In the genomic region with DNA sequence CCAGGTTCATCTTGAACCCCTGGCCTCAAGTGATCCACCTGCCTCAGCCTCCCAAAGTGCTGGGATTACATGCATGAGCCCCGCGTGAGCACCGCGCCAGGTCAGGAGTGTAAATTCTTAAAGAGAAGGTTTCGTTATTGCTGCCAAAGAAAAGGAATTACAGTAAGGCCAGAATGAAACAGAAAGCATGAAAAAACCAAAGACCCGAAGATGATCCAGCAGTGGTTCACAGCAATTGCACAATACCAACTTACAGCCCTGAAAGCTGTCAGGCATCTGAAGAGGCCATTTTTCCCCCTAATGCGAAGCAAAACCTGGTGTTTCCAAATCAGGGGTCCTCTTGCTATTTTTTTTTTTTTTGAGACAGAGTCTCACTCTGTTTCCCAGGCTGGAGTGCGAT, we compare ENCODE assay signal across 1 cellular context.
A peak's percentile ranks its signal among the peaks of the same experiment; 100 is the strongest.
TF ChIP-seq lines count a peak whose summit lies in the region.

No MANE protein-coding gene starts in this region.

TF ChIP-seq in IMR-90, 13 proteins besides CTCF, POLR2A, EP300 and RAD21:
- no peak for TF ChIP-seq RCOR1 (IDR thresholded peaks at IDR 0.05; ENCODE audit: insufficient replicate concordance, low read length)
- TF ChIP-seq RFX5 (IDR thresholded peaks at IDR 0.05; ENCODE audit: low read depth, low read length), result no peak
- no peak for TF ChIP-seq MAZ (IDR thresholded peaks at IDR 0.05; ENCODE audit: borderline replicate concordance, low read depth, low read length)
- TF ChIP-seq MXI1 (IDR thresholded peaks at IDR 0.05; ENCODE audit: borderline replicate concordance, low read depth, low read length), result no peak
- TF ChIP-seq, protein P1, sequence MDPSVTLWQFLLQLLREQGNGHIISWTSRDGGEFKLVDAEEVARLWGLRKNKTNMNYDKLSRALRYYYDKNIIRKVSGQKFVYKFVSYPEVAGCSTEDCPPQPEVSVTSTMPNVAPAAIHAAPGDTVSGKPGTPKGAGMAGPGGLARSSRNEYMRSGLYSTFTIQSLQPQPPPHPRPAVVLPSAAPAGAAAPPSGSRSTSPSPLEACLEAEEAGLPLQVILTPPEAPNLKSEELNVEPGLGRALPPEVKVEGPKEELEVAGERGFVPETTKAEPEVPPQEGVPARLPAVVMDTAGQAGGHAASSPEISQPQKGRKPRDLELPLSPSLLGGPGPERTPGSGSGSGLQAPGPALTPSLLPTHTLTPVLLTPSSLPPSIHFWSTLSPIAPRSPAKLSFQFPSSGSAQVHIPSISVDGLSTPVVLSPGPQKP (IDR thresholded peaks at IDR 0.05; ENCODE audit: borderline replicate concordance, low read depth, low read length), result no peak
- no peak for TF ChIP-seq FOS (IDR thresholded peaks at IDR 0.05; ENCODE audit: low read depth, low read length)
- TF ChIP-seq CEBPB (IDR thresholded peaks at IDR 0.05; ENCODE audit: low read depth, low read length), result peak; percentile 88
- TF ChIP-seq, protein P2, sequence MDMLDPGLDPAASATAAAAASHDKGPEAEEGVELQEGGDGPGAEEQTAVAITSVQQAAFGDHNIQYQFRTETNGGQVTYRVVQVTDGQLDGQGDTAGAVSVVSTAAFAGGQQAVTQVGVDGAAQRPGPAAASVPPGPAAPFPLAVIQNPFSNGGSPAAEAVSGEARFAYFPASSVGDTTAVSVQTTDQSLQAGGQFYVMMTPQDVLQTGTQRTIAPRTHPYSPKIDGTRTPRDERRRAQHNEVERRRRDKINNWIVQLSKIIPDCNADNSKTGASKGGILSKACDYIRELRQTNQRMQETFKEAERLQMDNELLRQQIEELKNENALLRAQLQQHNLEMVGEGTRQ (IDR thresholded peaks at IDR 0.05; ENCODE audit: low read depth, low read length), result no peak
TF ChIP-seq in IMR-90: peak in this region for 1.
